ENCODE assay signal across 17 cellular contexts in the genomic region with DNA sequence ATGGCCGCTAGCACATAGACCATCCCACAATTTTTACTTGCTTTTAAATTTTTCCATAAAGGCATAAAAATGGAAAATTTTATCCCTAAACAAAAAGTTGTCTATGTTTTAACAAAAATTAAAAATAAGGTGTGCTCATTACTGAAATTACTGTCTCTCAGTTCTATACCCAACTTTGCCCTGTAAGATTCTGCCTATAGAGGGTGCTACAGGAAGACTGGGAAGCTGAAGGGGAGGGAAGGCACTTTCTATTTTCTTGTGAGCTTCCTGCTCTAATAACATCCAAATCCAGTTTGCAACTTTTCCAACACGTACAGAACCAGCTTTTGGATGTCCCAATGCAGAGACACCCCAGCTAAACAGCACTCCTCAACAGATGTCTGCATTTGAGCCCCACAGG.
A peak's percentile ranks its signal among the peaks of the same experiment; 100 is the strongest.
DNase-seq lines count a peak whose midpoint lies in the region; ATAC-seq and TF ChIP-seq lines count a peak whose summit lies in the region.
"Had no signal": no experiment of that assay in that cellular context is flagged by ENCODE, and none has a peak within 500 bp of the region (broad histone marks: within the 10 kb centered on the region; RNA-seq: fewer than 3 reads in every experiment).

No MANE protein-coding gene starts in this region.

- POLR2A ChIA-PET in BJ (lab: Charles Lee): no interaction called here

- H3K27ac Mint-ChIP-seq in GM23338: no peak overlapping the region
- H3K27ac Mint-ChIP-seq in activated T-cell treated with anti-CD3 and anti-CD28 coated beads, Interleukin-2, amount 50 U/mL, for 72 hours: no peak overlapping the region
- H3K27ac Mint-ChIP-seq: activated CD4-positive, alpha-beta T cell treated with anti-CD3 and anti-CD28 coated beads, Interleukin-2, amount 10 ng/mL, durations not matched to agents 24 days and 14 days; activated T-helper 17 cell treated with anti-CD3 and anti-CD28 coated beads, Interleukin-2, amount 50 U/mL, for 72 hours; CD4-positive, alpha-beta memory T cell; immature natural killer cell; stimulated activated naive CD8-positive, alpha-beta T cell treated with anti-CD3 and anti-CD28 coated beads, Interleukin-15, amount 100 ng/mL, for 72 hours had no signal

- DNase-seq in BJ (ENCODE audit: low read depth): no peak
- DNase-seq in GM23338 (ENCODE audit: low spot score): peak; percentile 53
- DNase-seq in SK-MEL-5 (ENCODE audit: low read depth, low spot score): peak; percentile 50
- no peak for DNase-seq in left colon
- DNase-seq in activated T-cell treated with anti-CD3 and anti-CD28 coated beads, Interleukin-2, amount 50 U/mL, for 72 hours: no peak
- no peak for DNase-seq in Right ventricle myocardium superior
- DNase-seq in NCI-H510A (lab: John Stamatoyannopoulos, UW): no peak
- DNase-seq: activated CD4-positive, alpha-beta T cell treated with anti-CD3 and anti-CD28 coated beads, Interleukin-2, amount 10 ng/mL, durations not matched to agents 24 days and 14 days; aorta; CD4-positive, alpha-beta memory T cell; immature natural killer cell; NCI-H187 treated with DMSO at 0.1 percent for 48 hours; stimulated activated naive CD8-positive, alpha-beta T cell treated with anti-CD3 and anti-CD28 coated beads, Interleukin-15, amount 100 ng/mL, for 72 hours; T-helper 2 cell had no signal

- no peaks in the 10 kb centered on the region for H3K9me3 Mint-ChIP-seq in GM23338
- H3K9me3 Mint-ChIP-seq in activated T-cell treated with anti-CD3 and anti-CD28 coated beads, Interleukin-2, amount 50 U/mL, for 72 hours: no peaks in the 10 kb centered on the region
- H3K9me3 Mint-ChIP-seq: activated CD4-positive, alpha-beta T cell treated with anti-CD3 and anti-CD28 coated beads, Interleukin-2, amount 10 ng/mL, durations not matched to agents 24 days and 14 days; stimulated activated naive CD8-positive, alpha-beta T cell treated with anti-CD3 and anti-CD28 coated beads, Interleukin-15, amount 100 ng/mL, for 72 hours had no signal

- peaks cover 3% of the 10 kb centered on the region; the same call in 1 of the 2 replicates for H3K9me2 ChIP-seq in GM23338 (ENCODE audit: insufficient read depth)

- CTCF ChIA-PET in BJ (lab: Yijun Ruan, JAX): interaction anchor here (0.6 kb wide), 1 partner anchor 10 kb away, joined by 3 read pairs; no protein-coding TSS in a partner anchor

- no peaks in the 10 kb centered on the region for H3K36me3 Mint-ChIP-seq in GM23338 (ENCODE audit: low read depth)
- H3K36me3 Mint-ChIP-seq in activated T-cell treated with anti-CD3 and anti-CD28 coated beads, Interleukin-2, amount 50 U/mL, for 72 hours (ENCODE audit: insufficient read depth in 2 of 2): no peaks in the 10 kb centered on the region
- H3K36me3 Mint-ChIP-seq: CD4-positive, alpha-beta memory T cell; immature natural killer cell had no signal

- H3K27ac ChIP-seq in GM23338 (ENCODE audit: low read depth): no peak overlapping the region

- H3K4me2 ChIP-seq in GM23338: no peak overlapping the region

- TF ChIP-seq CTCF in BJ (IDR thresholded peaks at IDR 0.05; ENCODE audit: insufficient read depth, low read depth, low read length) (peak; percentile 26; the same call in 1 of the 2 replicates), GM23338 (conservative IDR thresholded peaks at IDR 0.05; ENCODE audit: low read depth in 2 of 2) (peak; percentile 72 to 77)

- H3K79me2 ChIP-seq in GM23338 (replicated peaks; ENCODE audit: insufficient read depth): no peaks in the 10 kb centered on the region

- no peak overlapping the region for H3K4me3 ChIP-seq in BJ (ENCODE audit: low read depth, low read length)
- H3K4me3 ChIP-seq in GM23338: no peak overlapping the region

- H3K4me3 Mint-ChIP-seq in GM23338: no peak overlapping the region
- H3K4me3 Mint-ChIP-seq in activated T-cell treated with anti-CD3 and anti-CD28 coated beads, Interleukin-2, amount 50 U/mL, for 72 hours: no peak overlapping the region
- H3K4me3 Mint-ChIP-seq: activated CD4-positive, alpha-beta T cell treated with anti-CD3 and anti-CD28 coated beads, Interleukin-2, amount 10 ng/mL, durations not matched to agents 24 days and 14 days; activated T-helper 17 cell treated with anti-CD3 and anti-CD28 coated beads, Interleukin-2, amount 50 U/mL, for 72 hours; CD4-positive, alpha-beta memory T cell; immature natural killer cell; stimulated activated naive CD8-positive, alpha-beta T cell treated with anti-CD3 and anti-CD28 coated beads, Interleukin-15, amount 100 ng/mL, for 72 hours had no signal

- intact Hi-C loops in left colon (cut with DNase I, micrococcal nuclease): no loop called here
- intact Hi-C loops in Right ventricle myocardium superior (cut with DNase I): no loop called here

- H4K20me1 ChIP-seq in GM23338 (replicated peaks; ENCODE audit: insufficient read depth): no peaks in the 10 kb centered on the region

- no peaks in the 10 kb centered on the region for H3F3A ChIP-seq in GM23338 (replicated peaks; ENCODE audit: low read depth)

- ATAC-seq in GM23338 (peak; percentile 74), left colon (peak; percentile 55), Right ventricle myocardium superior (ENCODE audit: poor library complexity) (no peak), HG02884 (IDR thresholded peaks at IDR 0.05; ENCODE audit: unreplicated experiment) (no peak)
- ATAC-seq in activated T-cell treated with anti-CD3 and anti-CD28 coated beads, Interleukin-2, amount 50 U/mL, for 72 hours (replicated peaks in 1 of 2): no peak
- ATAC-seq: activated T-helper 17 cell treated with anti-CD3 and anti-CD28 coated beads, Interleukin-2, amount 50 U/mL, for 72 hours; sciatic nerve; stimulated activated naive CD8-positive, alpha-beta T cell treated with anti-CD3 and anti-CD28 coated beads, Interleukin-15, amount 100 ng/mL, for 72 hours had no signal

- H3K27me3 ChIP-seq in BJ (ENCODE audit: control insufficient read depth, insufficient read depth, low read length): no peaks in the 10 kb centered on the region
- no peaks in the 10 kb centered on the region for H3K27me3 ChIP-seq in GM23338 (ENCODE audit: insufficient read depth)

- in situ Hi-C loops in SK-MEL-5 (cut with HindIII; ENCODE audit: low pct_unique_long_range_greater_than_20kb, low sequenced_read_pairs): no loop called here

- no peaks in the 10 kb centered on the region for H3K27me3 Mint-ChIP-seq in GM23338 (ENCODE audit: insufficient read depth, low read depth, poor library complexity)
- peaks cover 6% of the 10 kb centered on the region for H3K27me3 Mint-ChIP-seq in activated T-cell treated with anti-CD3 and anti-CD28 coated beads, Interleukin-2, amount 50 U/mL, for 72 hours (ENCODE audit: low read depth)
- H3K27me3 Mint-ChIP-seq: activated CD4-positive, alpha-beta T cell treated with anti-CD3 and anti-CD28 coated beads, Interleukin-2, amount 10 ng/mL, durations not matched to agents 24 days and 14 days; stimulated activated naive CD8-positive, alpha-beta T cell treated with anti-CD3 and anti-CD28 coated beads, Interleukin-15, amount 100 ng/mL, for 72 hours had no signal

- peaks cover 3% of the 10 kb centered on the region; the same call in 1 of the 2 replicates for H3K4me1 ChIP-seq in GM23338 (ENCODE audit: insufficient read depth)

- H2AFZ ChIP-seq in GM23338: peak overlapping the region; percentile 72; the same call in 1 of the 2 replicates

- peaks cover 5% of the 10 kb centered on the region; the same call in 2 of the 3 replicates for H3K4me1 Mint-ChIP-seq in GM23338
- no peaks in the 10 kb centered on the region for H3K4me1 Mint-ChIP-seq in activated T-cell treated with anti-CD3 and anti-CD28 coated beads, Interleukin-2, amount 50 U/mL, for 72 hours (ENCODE audit: low read depth)
- H3K4me1 Mint-ChIP-seq: activated CD4-positive, alpha-beta T cell treated with anti-CD3 and anti-CD28 coated beads, Interleukin-2, amount 10 ng/mL, durations not matched to agents 24 days and 14 days; activated T-helper 17 cell treated with anti-CD3 and anti-CD28 coated beads, Interleukin-2, amount 50 U/mL, for 72 hours; CD4-positive, alpha-beta memory T cell; immature natural killer cell; stimulated activated naive CD8-positive, alpha-beta T cell treated with anti-CD3 and anti-CD28 coated beads, Interleukin-15, amount 100 ng/mL, for 72 hours had no signal

- H3K36me3 ChIP-seq in BJ (ENCODE audit: control insufficient read depth, insufficient read depth, low read length) (no peaks in the 10 kb centered on the region), GM23338 (ENCODE audit: insufficient read depth) (no peaks in the 10 kb centered on the region)

TF ChIP-seq in GM23338, 12 proteins besides CTCF, POLR2A, EP300 and RAD21:
- TF ChIP-seq ZNF331 (CRISPR knock-in tag; IDR thresholded peaks at IDR 0.05; ENCODE audit: low read depth) (no peak), ZNF114 (CRISPR knock-in tag; IDR thresholded peaks at IDR 0.05) (no peak)

Comparison
In these comparisons a context has a peak if more than half of its experiments do, and no peak if none do; other contexts are left out.
1. DNase-seq: peak in GM23338 (single experiment) and SK-MEL-5 (single experiment); none in BJ (single experiment), left colon (0 of 2), activated T-cell treated with anti-CD3 and anti-CD28 coated beads, Interleukin-2, amount 50 U/mL, for 72 hours (0 of 2), Right ventricle myocardium superior (single experiment) and NCI-H510A (single experiment).
2. ATAC-seq: peak in GM23338 (single experiment) and left colon (single experiment); none in activated T-cell treated with anti-CD3 and anti-CD28 coated beads, Interleukin-2, amount 50 U/mL, for 72 hours (0 of 2), Right ventricle myocardium superior (single experiment) and HG02884 (single experiment).